ENCODE assay signal across 17 cellular contexts in genomic region chr9:80926611-80927010, GRCh38.
"Had no signal": no experiment of that assay in that cellular context is flagged by ENCODE, and none has a peak within 500 bp of the region (broad histone marks: within the 10 kb centered on the region; RNA-seq: fewer than 3 reads in every experiment).

No MANE protein-coding gene starts in this region.

- DNase-seq: activated CD4-positive, alpha-beta T cell treated with anti-CD3 and anti-CD28 coated beads for 48 hours; activated CD4-positive, alpha-beta T cell treated with anti-CD3 and anti-CD28 coated beads, Interleukin-2, amount 50 U/mL, for 4 hours; activated CD4-positive, CD25-positive, alpha-beta regulatory T cell treated with anti-CD3 and anti-CD28 coated beads, Interleukin-2, amount 50 U/mL, for 72 hours; activated CD8-positive, alpha-beta memory T cell treated with anti-CD3 and anti-CD28 coated beads, Interleukin-2, amount 50 U/mL, for 48 hours; activated CD8-positive, alpha-beta T cell treated with anti-CD3 and anti-CD28 coated beads, Interleukin-2, amount 10 ng/mL, durations not matched to agents 7 days and 5 days; activated T-cell treated with anti-CD3 and anti-CD28 coated beads, Interleukin-2, amount 50 U/mL, for 1 hour; aorta; Kasumi-1; KBM-7; NCI-H1048; NCI-H1930; NCI-H510A treated with DMSO at 0.1 percent for 48 hours; NCI-H69; RPMI8226; T-helper 9 cell had no signal

- ATAC-seq: activated CD8-positive, alpha-beta T cell treated with anti-CD3 and anti-CD28 coated beads, Interleukin-2, amount 10 ng/mL, durations not matched to agents 7 days and 5 days; Right ventricle myocardium inferior; WTC11 had no signal
